ENCODE assay signal across 8 cellular contexts in the genomic region with DNA sequence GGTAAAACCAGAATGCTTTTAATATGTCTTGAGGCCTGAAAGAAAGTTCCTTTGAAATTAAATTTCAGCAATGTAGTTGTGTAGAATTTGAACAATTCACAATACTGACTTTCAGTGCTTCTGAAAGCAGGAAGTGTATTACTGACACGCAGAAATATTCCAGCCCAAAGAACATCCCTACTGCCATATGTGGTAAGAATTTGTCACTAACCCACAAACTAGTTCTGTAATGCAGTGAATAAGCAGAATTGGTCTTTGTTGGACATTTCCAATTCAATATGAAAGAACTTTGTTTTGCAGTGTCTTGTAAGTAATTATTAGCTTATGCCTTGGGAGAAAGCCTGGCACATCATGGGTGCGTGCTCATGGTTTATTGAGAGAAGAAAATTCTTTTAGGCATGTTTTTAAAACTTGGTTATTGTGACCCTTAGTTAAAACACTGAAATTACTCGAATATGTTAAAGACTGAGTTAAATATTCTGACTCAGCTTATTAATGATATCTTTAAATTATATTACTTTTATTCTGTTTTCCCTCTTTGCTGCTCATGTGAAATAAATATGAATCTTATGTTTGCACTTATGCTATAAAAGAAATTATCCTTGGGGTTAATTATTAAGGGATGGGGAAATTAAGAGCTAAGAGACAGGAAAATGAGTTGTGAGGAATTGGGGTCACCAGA. TPM values are rescaled to one million over a fixed set of nuclear protein-coding genes. Genes with fewer than 3 reads are reported as not detected.
A peak's percentile ranks its signal among the peaks of the same experiment; 100 is the strongest.
DNase-seq lines count a peak whose midpoint lies in the region; ATAC-seq and TF ChIP-seq lines count a peak whose summit lies in the region.

No MANE protein-coding gene starts in this region.

- no peak for TF ChIP-seq POLR2A in thyroid gland (IDR thresholded peaks at IDR 0.05)

- H3K27me3 ChIP-seq in KMS-11 (ENCODE audit: insufficient read depth, low read depth), result no peaks in the 10 kb centered on the region
- H3K27me3 ChIP-seq in thyroid gland, result no peaks in the 10 kb centered on the region

- H3K4me3 ChIP-seq in KMS-11 (IDR thresholded peaks at IDR 0.05; ENCODE audit: insufficient read depth, low read depth, low read length) (no peak overlapping the region), cardiac fibroblast (replicated peaks in 1 of 2; ENCODE audit: low read depth in 2 of 2, low read length in 2 of 2) (no peak overlapping the region), thyroid gland (replicated peaks in 1 of 3) (no peak overlapping the region)

- intact Hi-C loops in thyroid gland (cut with DNase I), result no loop called here

- no peak overlapping the region for H3K9ac ChIP-seq in KMS-11

- 84 to 85% methylated on average over 3 of the region's 3 CpGs for WGBS in thyroid gland, 2 donors

- ATAC-seq in GM18517 (IDR thresholded peaks at IDR 0.05; ENCODE audit: unreplicated experiment), result no peak

- H3K36me3 ChIP-seq in KMS-11 (ENCODE audit: insufficient read depth) (no peaks in the 10 kb centered on the region), thyroid gland (peaks cover 0 to 13% of the 10 kb centered on the region in 2 donors)

- no peaks in the 10 kb centered on the region for H3K79me2 ChIP-seq in KMS-11 (ENCODE audit: insufficient read depth, low read depth)

- TF ChIP-seq CTCF in KMS-11 (conservative IDR thresholded peaks at IDR 0.05; ENCODE audit: low read depth, low read length) (no peak), cardiac fibroblast (IDR thresholded peaks at IDR 0.05; ENCODE audit: low read depth, low read length) (no peak), thyroid gland (IDR thresholded peaks at IDR 0.05) (no peak)

- H3K9me3 ChIP-seq in thyroid gland, result no peaks in the 10 kb centered on the region

- H3K4me1 ChIP-seq in KMS-11 (ENCODE audit: low read depth, poor library complexity, severe bottlenecking) (peaks cover 11% of the 10 kb centered on the region), thyroid gland (peaks cover 0 to 15% of the 10 kb centered on the region in 2 donors)

- peak; percentile 87 for DNase-seq in COLO829 (ENCODE audit: low spot score)
- peak; percentile 66 to 89 for DNase-seq in cardiac fibroblast (ENCODE audit: low read depth in 2 of 2)
- DNase-seq in myocyte (ENCODE audit: low read depth), result peak; percentile 59
- DNase-seq in NCI-H82 (lab: John Stamatoyannopoulos, UW), result no peak
- DNase-seq in G401 (ENCODE audit: low spot score), result no peak
- no peak for DNase-seq in thyroid gland

- H3K27ac ChIP-seq in KMS-11, result no peak overlapping the region
- H3K27ac ChIP-seq in thyroid gland, result no peak overlapping the region

- no peak overlapping the region for H2AFZ ChIP-seq in KMS-11 (ENCODE audit: low read depth)

- no peaks in the 10 kb centered on the region for H4K20me1 ChIP-seq in KMS-11 (ENCODE audit: insufficient read depth)

- peak overlapping the region; percentile 12; the same call in 1 of the 2 replicates for H3K4me2 ChIP-seq in KMS-11

- in situ Hi-C loops in G401 (cut with HindIII; ENCODE audit: low sequenced_read_pairs), result no loop called here

RNA-seq across cellular contexts. Expression of gene PTPN12, which starts 33.4 kb away (rescaled TPM):
- total RNA-seq in myocyte, result 45.0 and 48.9 TPM in 2 replicates
- polyA plus RNA-seq in myocyte (2012), result 43.7 TPM
- total RNA-seq in G401 (2014; rRNA removed; shearing (Covaris generic)), result 22.9 and 27.2 TPM in 2 replicates
- total RNA-seq in thyroid gland, result 10 to 100 TPM; 58.5 to 72.6 (median 71.0) TPM

Comparison
In these comparisons a context has a peak if more than half of its experiments do, and no peak if none do; other contexts are left out.
1. DNase-seq: peak in COLO829 (single experiment), cardiac fibroblast (2 of 2) and myocyte (single experiment); none in NCI-H82 (single experiment), G401 (single experiment) and thyroid gland (0 of 2).